In genomic region chr18:23735021-23735464, GRCh38 we compare ENCODE assay signal across 11 cellular contexts. TPM values are rescaled to one million over a fixed set of nuclear protein-coding genes. Genes with fewer than 3 reads are reported as not detected.
DNase-seq lines count a peak whose midpoint lies in the region; ATAC-seq, FAIRE-seq and TF ChIP-seq lines count a peak whose summit lies in the region.
"Had no signal": no experiment of that assay in that cellular context is flagged by ENCODE, and none has a peak within 500 bp of the region (broad histone marks: within the 10 kb centered on the region; RNA-seq: fewer than 3 reads in every experiment).

No MANE protein-coding gene starts in this region.

- H3K36me3 ChIP-seq in GM12878 (ENCODE audit: control insufficient read depth in 2 of 2, insufficient read depth in 2 of 2, low read length in 1 of 2): no peaks in the 10 kb centered on the region
- H3K36me3 ChIP-seq in upper lobe of right lung: no peaks in the 10 kb centered on the region
- H3K36me3 ChIP-seq: cardiac muscle cell had no signal

- TF ChIP-seq RAD21 in GM12878 (IDR thresholded peaks at IDR 0.05; ENCODE audit: insufficient read depth, low read depth, low read length): no peak

- no peaks in the 10 kb centered on the region for H3K79me2 ChIP-seq in GM12878 (ENCODE audit: control insufficient read depth, insufficient read depth, low read length)

- no peak overlapping the region for H3K27ac ChIP-seq in GM12878 (ENCODE audit: control insufficient read depth, insufficient read depth)
- H3K27ac ChIP-seq in upper lobe of right lung: no peak overlapping the region
- H3K27ac ChIP-seq: cardiac muscle cell, psoas muscle had no signal

- H3K4me2 ChIP-seq in GM12878 (ENCODE audit: control insufficient read depth, insufficient read depth): no peak overlapping the region

- no TSS peak for BruUV-seq in GM12878 (replicated peaks; lab: Mats Ljungman, UMichigan)

- H4K20me1 ChIP-seq in GM12878 (ENCODE audit: control insufficient read depth, insufficient read depth): no peaks in the 10 kb centered on the region

- CTCF ChIA-PET in GM12878 (lab: Yijun Ruan, JAX): interaction anchor here (1.0 to 1.1 kb wide), 3 partner anchors 13 to 120 kb away, joined by 3 to 5 read pairs (median 3); no protein-coding TSS in a partner anchor

- no peaks in the 10 kb centered on the region for H3K36me3 Mint-ChIP-seq in activated T-cell treated with anti-CD3 and anti-CD28 coated beads, Interleukin-2, amount 50 U/mL, for 24 hours (ENCODE audit: low read depth)

- H3K9me3 ChIP-seq in GM12878 (replicated peaks; ENCODE audit: control insufficient read depth, insufficient read depth, low read length): peaks cover 1% of the 10 kb centered on the region; the same call in 1 of the 3 replicates
- no peaks in the 10 kb centered on the region for H3K9me3 ChIP-seq in upper lobe of right lung
- H3K9me3 ChIP-seq: psoas muscle had no signal

- TF ChIP-seq CTCF in GM12878 (IDR thresholded peaks at IDR 0.05 in 2 of 3, conservative IDR thresholded peaks at IDR 0.05 in 1 of 3; ENCODE audit: control insufficient read depth in 2 of 3, extremely low read depth in 1 of 3, insufficient read depth in 1 of 3, low read depth in 3 of 3, low read length in 3 of 3) (no peak), upper lobe of right lung (IDR thresholded peaks at IDR 0.05) (no peak)

- H3K27me3 ChIP-seq in GM12878 (replicated peaks in 1 of 2; ENCODE audit: control insufficient read depth in 2 of 2, insufficient read depth in 2 of 2, low read length in 1 of 2) (peaks cover 0 to 7% of the 10 kb centered on the region in 2 experiments; a peak in 2 of 4 replicates), upper lobe of right lung (no peaks in the 10 kb centered on the region)
- H3K27me3 ChIP-seq: cardiac muscle cell had no signal

- RAD21 ChIA-PET in GM12878 (lab: Charles Lee; ENCODE audit: unreplicated experiment): interaction anchor here (0.9 to 1.4 kb wide), 3 partner anchors 25 to 76 kb away, joined by 3 read pairs; no protein-coding TSS in a partner anchor

- no peak overlapping the region for H3K4me3 Mint-ChIP-seq in activated T-cell treated with anti-CD3 and anti-CD28 coated beads, Interleukin-2, amount 50 U/mL, for 24 hours

- intact Hi-C loops in GM12878 (cut with micrococcal nuclease; ENCODE audit: unreplicated experiment) (no loop called here), upper lobe of right lung (cut with DNase I) (no loop called here), left ventricle myocardium superior (cut with micrococcal nuclease) (no loop called here)

- H3K9me3 Mint-ChIP-seq in activated T-cell treated with anti-CD3 and anti-CD28 coated beads, Interleukin-2, amount 50 U/mL, for 24 hours: no peaks in the 10 kb centered on the region

- H3K27ac Mint-ChIP-seq in activated T-cell treated with anti-CD3 and anti-CD28 coated beads, Interleukin-2, amount 50 U/mL, for 24 hours: peak overlapping the region; percentile 24

- no peak for TF ChIP-seq POLR2A in GM12878 (IDR thresholded peaks at IDR 0.05; ENCODE audit: low read depth, low read length)

- no peak overlapping the region for H3K9ac ChIP-seq in GM12878 (ENCODE audit: control insufficient read depth, insufficient read depth, low read length)

- POLR2A ChIA-PET in GM12878 (lab: Charles Lee): no interaction called here

- H3K4me3 ChIP-seq in GM12878: no peak overlapping the region
- no peak overlapping the region for H3K4me3 ChIP-seq in upper lobe of right lung
- H3K4me3 ChIP-seq: cardiac muscle cell, psoas muscle had no signal

- in situ Hi-C loops in GM12878 (cut with MboI): no loop called here

- ATAC-seq in HG03159 (IDR thresholded peaks at IDR 0.05; ENCODE audit: unreplicated experiment) (peak; percentile 68), GM12878 (peak; percentile 74), upper lobe of right lung (peak; percentile 38), HG03280 (IDR thresholded peaks at IDR 0.05; ENCODE audit: unreplicated experiment) (no peak), left ventricle myocardium superior (no peak)
- ATAC-seq: psoas muscle; stimulated activated naive CD8-positive, alpha-beta T cell treated with anti-CD3 and anti-CD28 coated beads, Interleukin-15, Interleukin-2, amounts not matched to agents 100 U/mL and 50 U/mL, for 24 hours had no signal

- H3K4me1 Mint-ChIP-seq in activated T-cell treated with anti-CD3 and anti-CD28 coated beads, Interleukin-2, amount 50 U/mL, for 24 hours (ENCODE audit: low read depth): peaks cover 24% of the 10 kb centered on the region

- H2AFZ ChIP-seq in GM12878 (ENCODE audit: control insufficient read depth, low read depth, low read length): no peak overlapping the region

- WGBS in GM12878 (ENCODE audit: insufficient coverage, insufficient replicate concordance, low lambda C conversion rate, missing lambda C conversion rate): 7% methylated on average over 6 of the region's 6 CpGs

- H3K4me1 ChIP-seq in GM12878 (ENCODE audit: control insufficient read depth, insufficient read depth, low read length) (peaks cover 12% of the 10 kb centered on the region), upper lobe of right lung (no peaks in the 10 kb centered on the region)

- peak in 1 of 2 experiments; percentile 17; a peak in 1 of 4 replicates for TF ChIP-seq EP300 in GM12878 (IDR thresholded peaks at IDR 0.05; ENCODE audit: borderline replicate concordance in 1 of 2, control insufficient read depth in 1 of 2, low read depth in 2 of 2, low read length in 2 of 2)

- SMC1A ChIA-PET in GM12878 (lab: Charles Lee; ENCODE audit: uncharacterized antibody, unreplicated experiment): interaction anchor here (0.6 to 2.2 kb wide), 6 partner anchors 11 to 105 kb away, joined by 3 to 7 read pairs (median 4); no protein-coding TSS in a partner anchor

- DNase-seq in activated T-cell treated with anti-CD3 and anti-CD28 coated beads, Interleukin-2, amount 50 U/mL, for 24 hours: no peak
- DNase-seq in activated T-cell treated with anti-CD3 and anti-CD28 coated beads, Interleukin-2, amount 50 U/mL, for 1 hour: no peak
- DNase-seq in GM12878 (ENCODE audit: low read depth, low spot score): no peak
- DNase-seq in upper lobe of right lung: no peak
- DNase-seq in activated CD4-positive, alpha-beta T cell treated with anti-CD3 and anti-CD28 coated beads, Interleukin-2, amount 50 U/mL, for 1 hour: no peak
- DNase-seq in left ventricle myocardium superior: no peak
- DNase-seq: psoas muscle; stimulated activated naive CD8-positive, alpha-beta T cell treated with anti-CD3 and anti-CD28 coated beads, Interleukin-15, Interleukin-2, amounts not matched to agents 100 U/mL and 50 U/mL, for 24 hours had no signal

- FAIRE-seq in GM12878 (lab: Jason Lieb, UNC): peak; percentile 41

- peaks cover 9% of the 10 kb centered on the region for H3K27me3 Mint-ChIP-seq in activated T-cell treated with anti-CD3 and anti-CD28 coated beads, Interleukin-2, amount 50 U/mL, for 24 hours

TF ChIP-seq in GM12878, 131 proteins besides CTCF, POLR2A, EP300 and RAD21 (continues in another document):
- TF ChIP-seq CBX3 (IDR thresholded peaks at IDR 0.05; ENCODE audit: borderline replicate concordance, low read depth) (no peak), SKIL (IDR thresholded peaks at IDR 0.05; ENCODE audit: low read depth, poor library complexity, severe bottlenecking) (peak; percentile 35), NBN (IDR thresholded peaks at IDR 0.05) (0 out of 2 replicates have a peak, but pooled peaks have one; percentile 29), CREB1 (IDR thresholded peaks at IDR 0.05; ENCODE audit: low read depth) (no peak)

RNA-seq across cellular contexts. Expression of gene LAMA3, which starts 45.8 kb away (rescaled TPM):
- total RNA-seq in GM12878 (2013; cell fraction: nucleolus; rRNA removed): 0.17 and 0.71 TPM in 2 replicates
- total RNA-seq in GM12878 (2014; rRNA removed) (2.0 and 2.9 TPM in 2 replicates), GM12878 (2014; rRNA removed; fragmentation: Illumina TruSeq; extraction: Trizol) (5.4 and 6.5 TPM in 2 replicates), GM12878 (2021) (4.5 and 5.7 TPM in 2 replicates), upper lobe of right lung (139 TPM), left ventricle myocardium superior (3.4 TPM)
- polyA plus RNA-seq in GM12878 (2011; ENCODE audit: low read depth): 0.12 TPM
- polyA plus RNA-seq in GM12878 (2011; rRNA removed) (0.37 and 0.50 TPM in 2 replicates), GM12878 (2014; fragmentation: Illumina TruSeq; extraction: Trizol) (5.8 and 11.7 TPM in 2 replicates), GM12878 (2014; fragmentation: Nextera tagmentation; extraction: Ambion mirVana) (1 to 10 TPM; 4.4 to 5.1 TPM), GM12878 (2014; rRNA removed) (2.2 and 3.3 TPM in 2 replicates), GM12878 (2016; fragmentation: Nextera tagmentation; extraction: Ambion mirVana) (1 to 10 TPM; 6.2 to 6.3 TPM)
- polyA plus RNA-seq in GM12878 (2011; cell fraction: cytosol; rRNA removed): 0.15 and 0.16 TPM in 2 replicates
- polyA plus RNA-seq in GM12878 (2011; cell fraction: nucleus; rRNA removed): 0.48 and 0.58 TPM in 2 replicates
- polyA plus RNA-seq in GM12878 (2012): 0.15 and 0.51 TPM in 2 replicates
- 0.29 and 0.31 TPM in 2 replicates for polyA minus RNA-seq in GM12878 (2011; rRNA and poly(A)+ RNA removed)
- polyA minus RNA-seq in GM12878 (2011; cell fraction: cytosol; rRNA and poly(A)+ RNA removed): 0.27 and 0.31 TPM in 2 replicates
- 0.36 and 0.38 TPM in 2 replicates for polyA minus RNA-seq in GM12878 (2011; cell fraction: nucleus; rRNA and poly(A)+ RNA removed)
- polyA plus RNA-seq: cardiac muscle cell had no signal

Comparison
In these comparisons a context has a peak if more than half of its experiments do, and no peak if none do; other contexts are left out.
1. ATAC-seq: peak in HG03159 (single experiment), GM12878 (single experiment) and upper lobe of right lung (single experiment); none in HG03280 (single experiment) and left ventricle myocardium superior (single experiment).
2. RNA of gene LAMA3, which starts 45.8 kb away (total RNA-seq): 139 TPM in upper lobe of right lung (single experiment); 0.17 to 6.5 TPM in GM12878 and 3.4 TPM in left ventricle myocardium superior (single experiment); every median in the first group is over 10 times any median in the second.